Comparison of ENCODE assay signal across 11 cellular contexts in genomic region chr10:125014984-125015944, GRCh38.
DNase-seq lines count a peak whose midpoint lies in the region; ATAC-seq and TF ChIP-seq lines count a peak whose summit lies in the region.
"Had no signal": no experiment of that assay in that cellular context is flagged by ENCODE, and none has a peak within 500 bp of the region (broad histone marks: within the 10 kb centered on the region; RNA-seq: fewer than 3 reads in every experiment).

No MANE protein-coding gene starts in this region.

- ATAC-seq in HG03175 (IDR thresholded peaks at IDR 0.05; ENCODE audit: unreplicated experiment) (no peak), HG02571 (IDR thresholded peaks at IDR 0.05; ENCODE audit: unreplicated experiment) (no peak)

- H3K36me3 ChIP-seq in SK-N-SH (replicated peaks in 1 of 2; ENCODE audit: control insufficient read depth in 1 of 2, insufficient read depth in 2 of 2, low read length in 1 of 2): peaks cover 8 to 17% of the 10 kb centered on the region in 2 experiments
- H3K36me3 ChIP-seq in stomach smooth muscle (ENCODE audit: control insufficient read depth in 2 of 2, insufficient read depth in 2 of 2, low read length in 2 of 2): peaks cover 3 to 14% of the 10 kb centered on the region in 2 donors

- H3K4me2 ChIP-seq in SK-N-SH: no peak overlapping the region

- no peak overlapping the region for H2AFZ ChIP-seq in SK-N-SH (ENCODE audit: low read depth)

- H3K36me3 Mint-ChIP-seq in endothelial cell (ENCODE audit: low read depth, unreplicated experiment): peaks cover 33% of the 10 kb centered on the region
- H3K36me3 Mint-ChIP-seq: IgD-negative memory B cell, memory B cell had no signal

- POLR2A ChIA-PET in SK-N-SH (lab: Yijun Ruan, JAX): interaction anchor here (0.6 to 2.0 kb wide), 4 partner anchors 8 to 23 kb away, joined by 3 to 6 read pairs (median 4); no protein-coding TSS in a partner anchor

- WGBS in SK-N-SH (ENCODE audit: low lambda C conversion rate): 85% methylated on average over 31 of the region's 35 CpGs

- H4K20me1 ChIP-seq in SK-N-SH (ENCODE audit: insufficient read depth): peaks cover 93% of the 10 kb centered on the region

- DNase-seq in SK-N-SH (peak; percentile 88), endothelial cell (ENCODE audit: low spot score) (no peak), mucosa of gallbladder (ENCODE audit: low spot score) (peak; percentile 29), NCI-H1105 treated with DMSO at 0.1 percent for 48 hours (lab: John Stamatoyannopoulos, UW) (no peak)
- DNase-seq in activated naive CD4-positive, alpha-beta T cell (lab: John Stamatoyannopoulos, UW): no peak
- DNase-seq: NCI-H446 treated with DMSO at 0.1 percent for 48 hours had no signal

- H3K27ac ChIP-seq in SK-N-SH (ENCODE audit: low read depth in 2 of 2, low read length in 1 of 2): peak overlapping the region in 1 of 2 experiments; percentile 97; a peak in 2 of 4 replicates
- H3K27ac ChIP-seq in stomach smooth muscle (ENCODE audit: low read length): peak overlapping the region; percentile 64

- CTCF ChIA-PET in SK-N-SH (lab: Yijun Ruan, JAX): interaction anchor here (0.9 to 2.6 kb wide), 8 partner anchors 13 to 46 kb away, joined by 3 to 14 read pairs (median 4); no protein-coding TSS in a partner anchor

- H3K27me3 Mint-ChIP-seq in endothelial cell (ENCODE audit: unreplicated experiment): peaks cover 12% of the 10 kb centered on the region

- H3K27me3 ChIP-seq in SK-N-SH (ENCODE audit: insufficient read depth) (no peaks in the 10 kb centered on the region), stomach smooth muscle (ENCODE audit: control insufficient read depth in 1 of 2, insufficient read depth in 2 of 2, low read length in 2 of 2) (no peaks in the 10 kb centered on the region)

- no peaks in the 10 kb centered on the region for H3K9me2 ChIP-seq in SK-N-SH

- H3K4me1 ChIP-seq in SK-N-SH (ENCODE audit: control insufficient read depth in 1 of 2, insufficient read depth in 2 of 2, low read depth in 1 of 2, low read length in 1 of 2) (peaks cover 6 to 80% of the 10 kb centered on the region in 2 experiments; a peak in 2 of 4 replicates), stomach smooth muscle (ENCODE audit: control insufficient read depth, insufficient read depth, low read length) (peaks cover 66% of the 10 kb centered on the region)

- peak; percentile 40; the same call in 1 of the 2 replicates for TF ChIP-seq RAD21 in SK-N-SH (IDR thresholded peaks at IDR 0.05; ENCODE audit: low read length)

- TF ChIP-seq CTCF in SK-N-SH (IDR thresholded peaks at IDR 0.05) (no peak), endothelial cell (IDR thresholded peaks at IDR 0.05; ENCODE audit: unreplicated experiment) (no peak)

- H3K9me3 ChIP-seq in SK-N-SH (no peaks in the 10 kb centered on the region), stomach smooth muscle (ENCODE audit: control insufficient read depth in 2 of 2, low read length in 2 of 2) (no peaks in the 10 kb centered on the region)

- H3K4me1 Mint-ChIP-seq in endothelial cell (ENCODE audit: unreplicated experiment): peaks cover 33% of the 10 kb centered on the region
- H3K4me1 Mint-ChIP-seq: IgD-negative memory B cell, memory B cell had no signal

- peak overlapping the region; percentile 59 for H3K4me3 Mint-ChIP-seq in endothelial cell (ENCODE audit: unreplicated experiment)
- H3K4me3 Mint-ChIP-seq: IgD-negative memory B cell, memory B cell had no signal

- H3F3A ChIP-seq in SK-N-SH (replicated peaks; ENCODE audit: insufficient read depth): no peaks in the 10 kb centered on the region

- peak overlapping the region; percentile 78 for H3K27ac Mint-ChIP-seq in endothelial cell (ENCODE audit: unreplicated experiment)
- H3K27ac Mint-ChIP-seq: IgD-negative memory B cell, memory B cell had no signal

- peaks cover 81% of the 10 kb centered on the region for H3K79me2 ChIP-seq in SK-N-SH (ENCODE audit: insufficient read depth)

- no peaks in the 10 kb centered on the region for H3K9me3 Mint-ChIP-seq in endothelial cell (ENCODE audit: unreplicated experiment)

- no peak overlapping the region for H3K4me3 ChIP-seq in SK-N-SH (ENCODE audit: low read depth in 2 of 2, low read length in 1 of 2)
- H3K4me3 ChIP-seq in stomach smooth muscle (ENCODE audit: low read length in 2 of 2): no peak overlapping the region

- H3K9ac ChIP-seq in SK-N-SH (no peak overlapping the region), stomach smooth muscle (ENCODE audit: low read length in 2 of 2) (no peak overlapping the region)

- peak in 1 of 2 experiments; percentile 86; a peak in 2 of 4 replicates for TF ChIP-seq EP300 in SK-N-SH (IDR thresholded peaks at IDR 0.05; ENCODE audit: borderline replicate concordance in 1 of 2, low read depth in 1 of 2, low read length in 1 of 2)

TF ChIP-seq in SK-N-SH, 30 proteins besides CTCF, POLR2A, EP300 and RAD21 (continues in another document):
- TF ChIP-seq ZBTB33 (IDR thresholded peaks at IDR 0.05; ENCODE audit: borderline replicate concordance, low read depth): no peak
- no peak for TF ChIP-seq SMC3 (IDR thresholded peaks at IDR 0.05; ENCODE audit: low read depth, low read length)
- peak; percentile 51 for TF ChIP-seq CHD2 (IDR thresholded peaks at IDR 0.05; ENCODE audit: low read length, partially characterized antibody)
- TF ChIP-seq YY1 (IDR thresholded peaks at IDR 0.05; ENCODE audit: low read depth): no peak
- 0 out of 2 replicates have a peak, but pooled peaks have one; percentile 38 for TF ChIP-seq RCOR1 (IDR thresholded peaks at IDR 0.05; ENCODE audit: low read length)
- TF ChIP-seq, protein P1, sequence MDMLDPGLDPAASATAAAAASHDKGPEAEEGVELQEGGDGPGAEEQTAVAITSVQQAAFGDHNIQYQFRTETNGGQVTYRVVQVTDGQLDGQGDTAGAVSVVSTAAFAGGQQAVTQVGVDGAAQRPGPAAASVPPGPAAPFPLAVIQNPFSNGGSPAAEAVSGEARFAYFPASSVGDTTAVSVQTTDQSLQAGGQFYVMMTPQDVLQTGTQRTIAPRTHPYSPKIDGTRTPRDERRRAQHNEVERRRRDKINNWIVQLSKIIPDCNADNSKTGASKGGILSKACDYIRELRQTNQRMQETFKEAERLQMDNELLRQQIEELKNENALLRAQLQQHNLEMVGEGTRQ (IDR thresholded peaks at IDR 0.05; ENCODE audit: borderline replicate concordance, low read depth, low read length): no peak
- no peak for TF ChIP-seq MEF2A (IDR thresholded peaks at IDR 0.05; ENCODE audit: borderline replicate concordance, low read depth)
- TF ChIP-seq TCF12 (IDR thresholded peaks at IDR 0.05): no peak
- TF ChIP-seq NFIC (IDR thresholded peaks at IDR 0.05; ENCODE audit: borderline replicate concordance): no peak
- 0 out of 2 replicates have a peak, but pooled peaks have one; percentile 61 for TF ChIP-seq FOXJ3 (CRISPR knock-in tag; IDR thresholded peaks at IDR 0.05)
- TF ChIP-seq GATA2 (CRISPR knock-in tag; IDR thresholded peaks at IDR 0.05): peak; percentile 93
- peak; percentile 74; the same call in 1 of the 2 replicates for TF ChIP-seq MXI1 (IDR thresholded peaks at IDR 0.05; ENCODE audit: low read depth, low read length)
- no peak for TF ChIP-seq RFX5 (IDR thresholded peaks at IDR 0.05; ENCODE audit: low read length)
- TF ChIP-seq TEAD4 (IDR thresholded peaks at IDR 0.05; ENCODE audit: borderline replicate concordance, insufficient read depth): no peak
- TF ChIP-seq ELF1 (IDR thresholded peaks at IDR 0.05): no peak
- TF ChIP-seq PBX3 (IDR thresholded peaks at IDR 0.05): no peak
- no peak for TF ChIP-seq JUND (IDR thresholded peaks at IDR 0.05)
- no peak for TF ChIP-seq GABPA (IDR thresholded peaks at IDR 0.05; ENCODE audit: low read depth)
- TF ChIP-seq POLR2AphosphoS5 (IDR thresholded peaks at IDR 0.05; ENCODE audit: low read depth, low read length): no peak
- TF ChIP-seq SIN3A (IDR thresholded peaks at IDR 0.05; ENCODE audit: borderline replicate concordance, low read depth, low read length): no peak

Comparison
In these comparisons a context has a peak if more than half of its experiments do, and no peak if none do; other contexts are left out.
1. DNase-seq: peak in SK-N-SH (single experiment) and mucosa of gallbladder (single experiment); none in endothelial cell (single experiment), NCI-H1105 treated with DMSO at 0.1 percent for 48 hours (single experiment) and activated naive CD4-positive, alpha-beta T cell (0 of 4).